In genomic region chr4:99946346-99947189, GRCh38 we compare ENCODE assay signal across 8 cellular contexts. TPM values are rescaled to one million over a fixed set of nuclear protein-coding genes. Genes with fewer than 3 reads are reported as not detected.
DNase-seq lines count a peak whose midpoint lies in the region; ATAC-seq and TF ChIP-seq lines count a peak whose summit lies in the region.

Gene DNAJB14 (minus strand): TSS chr4:99946618. CDS start chr4:99946571, 47 bp downstream.

- TF ChIP-seq CTCF in kidney epithelial cell (IDR thresholded peaks at IDR 0.05; ENCODE audit: insufficient read depth, low read length, poor library complexity, severe bottlenecking), result no peak

- peak within 1 kb of the TSS; percentile 84 for H3K4me3 ChIP-seq in kidney epithelial cell (ENCODE audit: low read depth, low read length)

- H3K36me3 ChIP-seq in kidney epithelial cell (ENCODE audit: control insufficient read depth, insufficient read depth, low read length), result no peaks in the 10 kb centered on the region

- ATAC-seq in HG02943 (IDR thresholded peaks at IDR 0.05; ENCODE audit: low read depth, unreplicated experiment), result peak; percentile 38
- ATAC-seq in activated CD4-positive, CD25-positive, alpha-beta regulatory T cell treated with anti-CD3 and anti-CD28 coated beads, Interleukin-2, amount 50 U/mL, for 24 hours, result peak; percentile 48 to 57

- DNase-seq in NK-92 treated with Interleukin-12 subunit alpha and Interleukin-12 subunit beta, amount 100 ng/mL, for 24 hours (lab: John Stamatoyannopoulos, UW), result peak; percentile 66
- DNase-seq in NK-92 (lab: John Stamatoyannopoulos, UW; ENCODE audit: unreplicated experiment) (no peak), NCI-H2196 (lab: John Stamatoyannopoulos, UW; ENCODE audit: unreplicated experiment) (peak; percentile 31), cerebellar cortex (ENCODE audit: low spot score) (peak; percentile 71), kidney epithelial cell (ENCODE audit: low read depth) (no peak)
- DNase-seq in stimulated activated CD4-positive, alpha-beta T cell treated with anti-CD3 and anti-CD28 coated beads, Interleukin-15, amount 100 ng/mL, for 48 hours (ENCODE audit: low read depth in 2 of 2), result peak; percentile 52 to 76

- no peaks in the 10 kb centered on the region for H3K27me3 ChIP-seq in kidney epithelial cell (ENCODE audit: control insufficient read depth, insufficient read depth, low read length)

RNA-seq across cellular contexts. Expression of gene DNAJB14, which starts in this region (rescaled TPM):
- 20.6 and 21.8 TPM in 2 replicates for total RNA-seq in kidney epithelial cell

Comparison
In these comparisons a context has a peak if more than half of its experiments do, and no peak if none do; other contexts are left out.
1. DNase-seq: peak in NK-92 treated with Interleukin-12 subunit alpha and Interleukin-12 subunit beta, amount 100 ng/mL, for 24 hours (single experiment), NCI-H2196 (single experiment), cerebellar cortex (single experiment) and stimulated activated CD4-positive, alpha-beta T cell treated with anti-CD3 and anti-CD28 coated beads, Interleukin-15, amount 100 ng/mL, for 48 hours (2 of 2); none in NK-92 (single experiment) and kidney epithelial cell (single experiment).